29 cellular contexts compared by ENCODE assay signal in genomic region chr12:41193321-41193720, GRCh38.
"Had no signal": no experiment of that assay in that cellular context is flagged by ENCODE, and none has a peak within 500 bp of the region (broad histone marks: within the 10 kb centered on the region; RNA-seq: fewer than 3 reads in every experiment).

No MANE protein-coding gene starts in this region.

- DNase-seq: activated B cell treated with CpG ODN at 0.5 μM for 24 hours; activated CD4-positive, alpha-beta T cell treated with anti-CD3 and anti-CD28 coated beads for 48 hours; activated CD4-positive, alpha-beta T cell treated with anti-CD3 and anti-CD28 coated beads, Interleukin-2, amount 50 U/mL, for 1 hour; activated CD4-positive, alpha-beta T cell treated with anti-CD3 and anti-CD28 coated beads, Interleukin-2, amount 50 U/mL, for 48 hours; activated CD8-positive, alpha-beta memory T cell treated with anti-CD3 and anti-CD28 coated beads for 24 hours; activated CD8-positive, alpha-beta T cell treated with anti-CD3 and anti-CD28 coated beads for 36 hours; activated effector memory CD4-positive, alpha-beta T cell treated with Interleukin-2 at 50 U/mL for 16 hours; activated gamma-delta T cell treated with Interleukin-2 at 50 U/mL for 16 hours; activated naive CD4-positive, alpha-beta T cell treated with anti-CD3 and anti-CD28 coated beads, Interleukin-2, amount 50 U/mL, for 16 hours; activated naive CD4-positive, alpha-beta T cell treated with Interleukin-2 at 50 U/mL for 16 hours; activated T-cell treated with anti-CD3 and anti-CD28 coated beads, Interleukin-2, amount 50 U/mL, for 4 hours; amniotic stem cell; anterior cingulate cortex; brain microvascular endothelial cell; dorsolateral prefrontal cortex; effector memory CD4-positive, alpha-beta T cell; endodermal cell; erythroblast; gastrocnemius medialis; glutamatergic neuron; heart left ventricle; T-helper 17 cell; T1000; WERI-Rb-1 had no signal

- H3K4me1 ChIP-seq: foreskin keratinocyte, gastrocnemius medialis had no signal

- H3K4me3 ChIP-seq: coronary artery, esophagus muscularis mucosa, gastrocnemius medialis, heart left ventricle had no signal

- H3K27ac ChIP-seq: brain microvascular endothelial cell, coronary artery, dorsolateral prefrontal cortex, foreskin keratinocyte, gastrocnemius medialis, heart left ventricle, WERI-Rb-1 had no signal

- H3K9me3 ChIP-seq: esophagus muscularis mucosa, gastrocnemius medialis, heart left ventricle had no signal

- H3K36me3 ChIP-seq: brain microvascular endothelial cell, esophagus muscularis mucosa, gastrocnemius medialis, heart left ventricle, WERI-Rb-1 had no signal

- ATAC-seq: activated CD4-positive, CD25-positive, alpha-beta regulatory T cell treated with anti-CD3 and anti-CD28 coated beads, Interleukin-2, amount 50 U/mL, for 24 hours; activated CD8-positive, alpha-beta T cell treated with anti-CD3 and anti-CD28 coated beads for 36 hours; activated T-cell treated with anti-CD3 and anti-CD28 coated beads, Interleukin-2, amount 50 U/mL, for 4 hours; activated T-helper 17 cell treated with anti-CD3 and anti-CD28 coated beads, Interleukin-2, amount 50 U/mL, for 72 hours; foreskin keratinocyte; gastrocnemius medialis; heart left ventricle; T-helper 17 cell had no signal
